ENCODE assay signal across 8 cellular contexts in the genomic region with DNA sequence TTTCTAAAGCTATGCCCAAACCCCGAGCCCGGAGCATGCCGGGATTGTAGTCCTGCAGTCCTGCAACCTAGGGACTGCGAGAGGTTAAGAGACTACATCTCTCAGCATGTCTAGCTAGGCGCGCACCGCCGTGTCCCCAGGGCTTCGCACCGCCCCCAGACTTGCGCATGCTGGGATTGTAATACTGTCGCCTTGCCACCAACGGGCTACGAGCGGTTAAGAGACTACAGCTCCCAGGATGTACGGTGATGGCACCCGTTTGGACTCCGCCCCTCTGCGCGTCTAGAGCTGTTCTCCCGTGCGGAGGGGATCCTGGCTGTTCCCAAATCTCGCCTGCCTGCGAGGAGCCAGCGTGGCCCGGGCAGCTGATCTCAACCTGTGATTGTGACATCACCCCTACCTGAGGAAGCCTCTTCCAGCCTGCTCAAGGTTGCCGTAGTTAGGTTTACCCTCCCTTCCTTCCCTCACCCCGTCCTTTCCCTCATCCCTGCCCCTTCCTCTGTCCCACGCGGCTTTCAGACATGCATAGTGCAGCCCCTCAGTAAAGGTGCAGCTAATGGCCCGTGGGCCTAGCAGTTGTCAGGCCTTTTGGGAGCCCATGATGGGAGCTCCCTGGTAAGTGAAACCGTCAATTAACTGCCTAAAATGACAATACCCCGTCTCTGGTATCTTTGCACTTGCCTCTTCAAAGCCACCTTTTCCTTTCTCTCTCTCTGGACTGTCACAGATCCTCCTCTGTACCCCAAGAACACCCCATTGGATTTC. TPM values are rescaled to one million over a fixed set of nuclear protein-coding genes. Genes with fewer than 3 reads are reported as not detected.
DNase-seq lines count a peak whose midpoint lies in the region; ATAC-seq and TF ChIP-seq lines count a peak whose summit lies in the region.

No MANE protein-coding gene starts in this region.

- DNase-seq in NCI-H2227 (lab: John Stamatoyannopoulos, UW; ENCODE audit: unreplicated experiment) = peak; percentile 97
- DNase-seq in activated CD4-positive, alpha-beta T cell treated with anti-CD3 and anti-CD28 coated beads, Interleukin-2, amount 50 U/mL, for 48 hours = peak; percentile 90 to 94
- peak; percentile 93 to 99 (median 98) for DNase-seq in dorsolateral prefrontal cortex
- peak; percentile 79 to 88 for DNase-seq in stimulated activated CD8-positive, alpha-beta memory T cell treated with anti-CD3 and anti-CD28 coated beads, Interleukin-4, amount 100 ng/mL, for 4 hours (ENCODE audit: low read depth in 2 of 2, low spot score in 1 of 2)

- peak overlapping the region; percentile 40 to 82 (median 72) for H3K4me3 ChIP-seq in dorsolateral prefrontal cortex
- peak overlapping the region; percentile 29 for H3K4me3 ChIP-seq in mesodermal cell (ENCODE audit: extremely low read depth, insufficient read depth, low read length, poor library complexity, severe bottlenecking)

- ATAC-seq in GM18511 (IDR thresholded peaks at IDR 0.05; ENCODE audit: unreplicated experiment) = peak; percentile 97
- peak; percentile 97 for ATAC-seq in HG03060 (IDR thresholded peaks at IDR 0.05; ENCODE audit: low read depth, unreplicated experiment)

- H3K27me3 ChIP-seq in dorsolateral prefrontal cortex = no peaks in the 10 kb centered on the region

- intact Hi-C loops in dorsolateral prefrontal cortex (cut with DNase I) = loop anchor here in 1 of 2 donors (10.0 kb wide), 3 partner anchors 123 to 307 kb away; a partner anchor contains a TSS

- WGBS in mesodermal cell (ENCODE audit: insufficient coverage in 2 of 2), 2 experiments = 34 to 35% methylated on average over 30 to 33 of the region's 33 CpGs

- no peaks in the 10 kb centered on the region for H3K4me1 ChIP-seq in mesodermal cell (ENCODE audit: control insufficient read depth, insufficient read depth, low read length, poor library complexity, severe bottlenecking)

- peak overlapping the region; percentile 85 for H3K27ac ChIP-seq in 22Rv1
- H3K27ac ChIP-seq in dorsolateral prefrontal cortex = peak overlapping the region; percentile 37 to 96 (median 90)
- H3K27ac ChIP-seq in mesodermal cell (ENCODE audit: low read depth, low read length, severe bottlenecking) = no peak overlapping the region

- no peaks in the 10 kb centered on the region for H3K36me3 ChIP-seq in mesodermal cell (ENCODE audit: control insufficient read depth, insufficient read depth, low read length)

- H3K9me3 ChIP-seq in mesodermal cell (ENCODE audit: control insufficient read depth, low read length) = peaks cover 14% of the 10 kb centered on the region

- TF ChIP-seq CTCF in 22Rv1 (IDR thresholded peaks at IDR 0.05) = no peak
- peak in 26 of 56 donors; percentile 4 to 45 (median 25) for TF ChIP-seq CTCF in dorsolateral prefrontal cortex (IDR thresholded peaks at IDR 0.05 in 54 of 56, conservative IDR thresholded peaks at IDR 0.05 in 2 of 56; ENCODE audit: low read depth in 1 of 56, partially characterized antibody in 56 of 56)

RNA-seq across cellular contexts. Expression of a gene that starts 6.3 kb away (rescaled TPM):
- total RNA-seq in dorsolateral prefrontal cortex = 10 to 100 TPM; 24.4 to 54.4 (median 35.1) TPM
- polyA plus RNA-seq in mesodermal cell (2013, experiment 1 of 2) = 5.3 TPM
- polyA plus RNA-seq in mesodermal cell (2013, experiment 2 of 2) = 3.2 TPM
